ENCODE assay signal across 17 cellular contexts in the genomic region with DNA sequence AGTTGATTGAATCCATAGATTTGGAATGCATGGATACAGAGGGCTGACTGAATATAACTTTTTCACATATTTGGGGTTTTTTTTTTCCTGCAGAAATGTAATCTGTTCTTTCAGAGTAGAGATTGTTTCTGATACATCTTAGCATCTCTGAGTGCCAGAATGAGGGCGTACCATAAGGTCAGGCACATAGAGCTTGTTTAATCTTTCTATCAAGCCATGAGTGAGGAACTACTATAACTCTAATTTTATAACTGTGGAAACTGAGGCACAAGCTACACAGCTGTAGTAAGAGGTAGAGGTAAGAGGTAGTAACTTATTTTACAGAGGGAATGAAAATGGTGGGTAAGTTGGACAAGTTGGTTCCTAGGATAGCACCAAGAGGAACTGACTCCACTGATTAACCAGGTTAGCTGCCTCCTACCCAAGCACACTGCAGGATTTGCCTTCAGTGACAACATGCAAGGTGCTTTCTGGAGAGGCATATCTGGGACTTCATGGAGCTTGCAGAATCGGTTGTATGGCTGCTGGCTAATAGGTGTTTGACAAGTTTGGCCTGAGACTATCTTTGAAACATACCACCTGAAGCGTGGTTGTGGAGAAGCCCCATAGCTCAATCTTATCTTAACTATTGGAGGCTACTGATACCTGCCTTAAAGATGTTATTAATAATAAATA.
"Had no signal": no experiment of that assay in that cellular context is flagged by ENCODE, and none has a peak within 500 bp of the region (broad histone marks: within the 10 kb centered on the region; RNA-seq: fewer than 3 reads in every experiment).

No MANE protein-coding gene starts in this region.

- H3K4me3 ChIP-seq: gastrocnemius medialis, mucosa of descending colon, right atrium auricular region, spleen, tibial nerve had no signal

- H3K9me3 ChIP-seq: gastrocnemius medialis, mucosa of descending colon, neutrophil, right atrium auricular region, spleen, tibial nerve had no signal

- H3K27me3 ChIP-seq: gastrocnemius medialis, neutrophil, right atrium auricular region, spleen, tibial nerve had no signal

- ATAC-seq: esophagus mucosa; gastrocnemius medialis; mucosa of descending colon; naive thymus-derived CD8-positive, alpha-beta T cell; stimulated activated memory B cell treated with anti-CD40 and anti-IgM and Interleukin-4, amounts not matched to agents 10 μg/mL and 1 μg/mL and 100 μg/mL, for 72 hours had no signal

- H3K4me1 ChIP-seq: gastrocnemius medialis, right atrium auricular region, tibial nerve had no signal

- DNase-seq: central memory CD4-positive, alpha-beta T cell; effector memory CD4-positive, alpha-beta T cell; gastrocnemius medialis; hippocampal formation; mammary epithelial cell; mucosa of descending colon; naive thymus-derived CD8-positive, alpha-beta T cell; posterior cingulate gyrus; spleen; stimulated activated CD4-positive, alpha-beta T cell treated with anti-CD3 and anti-CD28 coated beads, Interleukin-15, amount 100 ng/mL, for 24 hours; stimulated activated CD4-positive, alpha-beta T cell treated with anti-CD3 and anti-CD28 coated beads, Interleukin-1b, Interleukin-23, amount 100 ng/mL, for 48 hours; stimulated activated CD4-positive, alpha-beta T cell treated with anti-CD3 and anti-CD28 coated beads, Interleukin-4, amount 100 ng/mL, for 24 hours had no signal

- H3K27ac ChIP-seq: gastrocnemius medialis, neutrophil, spleen, tibial nerve had no signal

- H3K36me3 ChIP-seq: gastrocnemius medialis, neutrophil had no signal
